Comparison of ENCODE assay signal across 9 cellular contexts in genomic region chr22:23837911-23838685, GRCh38. TPM values are rescaled to one million over a fixed set of nuclear protein-coding genes. Genes with fewer than 3 reads are reported as not detected.
DNase-seq lines count a peak whose midpoint lies in the region; ATAC-seq, FAIRE-seq and TF ChIP-seq lines count a peak whose summit lies in the region.
"Had no signal": no experiment of that assay in that cellular context is flagged by ENCODE, and none has a peak within 500 bp of the region (broad histone marks: within the 10 kb centered on the region; RNA-seq: fewer than 3 reads in every experiment).

No MANE protein-coding gene starts in this region.

- DNase-seq in GM12865 (ENCODE audit: low read depth), result no peak
- no peak for DNase-seq in HFFc6
- no peak for DNase-seq in activated CD4-positive, alpha-beta memory T cell treated with anti-CD3 and anti-CD28 coated beads for 36 hours
- DNase-seq in HepG2 (ENCODE audit: low spot score), result no peak
- no peak for DNase-seq in vagina (ENCODE audit: extremely low spot score in 2 of 2)
- DNase-seq in globus pallidus (ENCODE audit: low spot score), result no peak
- DNase-seq in GM10266 (ENCODE audit: extremely low spot score), result no peak
- DNase-seq in NCI-H524 treated with DMSO at 0.1 percent for 48 hours (lab: John Stamatoyannopoulos, UW), result no peak

- intact Hi-C loops in activated CD4-positive, alpha-beta memory T cell treated with anti-CD3 and anti-CD28 coated beads for 36 hours (cut with micrococcal nuclease), result loop anchor here (1.0 to 2.0 kb wide), 2 partner anchors 57 to 76 kb away; partner anchors contain the start of gene MIF
- intact Hi-C loops in HepG2 (cut with micrococcal nuclease; ENCODE audit: unreplicated experiment) (no loop called here), vagina (cut with DNase I) (loop anchor here (5.0 kb wide), 1 partner anchor 66 kb away; the partner anchor contains the start of gene MMP11)

- peaks cover 4% of the 10 kb centered on the region; the same call in 1 of the 2 replicates for H3K9me3 Mint-ChIP-seq in HFFc6
- no peaks in the 10 kb centered on the region for H3K9me3 Mint-ChIP-seq in activated CD4-positive, alpha-beta memory T cell treated with anti-CD3 and anti-CD28 coated beads for 36 hours

- POLR2A ChIA-PET in activated CD4-positive, alpha-beta memory T cell treated with anti-CD3 and anti-CD28 coated beads for 36 hours (lab: Charles Lee), result interaction anchor here (1.7 to 2.5 kb wide), 2 partner anchors 19 to 52 kb away, joined by 4 to 8 read pairs; partner anchors contain the start of genes SLC2A11 and SMARCB1
- POLR2A ChIA-PET in HepG2 (lab: Yijun Ruan, JAX), result interaction anchor here (0.6 kb wide), 1 partner anchor 42 kb away, joined by 4 read pairs; no protein-coding TSS in a partner anchor

- no peaks in the 10 kb centered on the region for H3K79me2 ChIP-seq in HepG2 (ENCODE audit: insufficient read depth, low read length)

- H3K4me1 Mint-ChIP-seq in HFFc6 (ENCODE audit: low read depth), result peaks cover 22% of the 10 kb centered on the region
- peaks cover 19% of the 10 kb centered on the region for H3K4me1 Mint-ChIP-seq in activated CD4-positive, alpha-beta memory T cell treated with anti-CD3 and anti-CD28 coated beads for 36 hours (ENCODE audit: low read depth)

- no TSS peak for BruUV-seq in HepG2 (replicated peaks; lab: Mats Ljungman, UMichigan)

- H3K9me3 ChIP-seq in HepG2 (ENCODE audit: low read length), result no peaks in the 10 kb centered on the region
- no peaks in the 10 kb centered on the region for H3K9me3 ChIP-seq in vagina

- TF ChIP-seq CTCF in GM12865 (IDR thresholded peaks at IDR 0.05; ENCODE audit: insufficient read depth, low read depth, low read length, missing control alignments), result no peak
- no peak for TF ChIP-seq CTCF in HFFc6 (IDR thresholded peaks at IDR 0.05)
- TF ChIP-seq CTCF in HepG2 (CRISPR knock-in tag; IDR thresholded peaks at IDR 0.05), result no peak
- no peak for TF ChIP-seq CTCF in vagina (IDR thresholded peaks at IDR 0.05)
- no peak for TF ChIP-seq CTCF in GM10266 (IDR thresholded peaks at IDR 0.05; ENCODE audit: control insufficient read depth, insufficient read depth, low read depth, missing control alignments)

- FAIRE-seq in HepG2 (lab: Jason Lieb, UNC), result no peak
- FAIRE-seq: keratinocyte had no signal

- no peak for ATAC-seq in HepG2

- no peak overlapping the region for H2AFZ ChIP-seq in HepG2 (ENCODE audit: low read length)

- H3K4me3 ChIP-seq in GM12865 (ENCODE audit: low read depth, low read length) (peak overlapping the region; percentile 48), HepG2 (replicated peaks in 1 of 3; ENCODE audit: insufficient read depth in 1 of 3, low read depth in 2 of 3, low read length in 3 of 3) (no peak overlapping the region), vagina (peak overlapping the region; percentile 40 to 52)

- H3K4me2 ChIP-seq in HepG2 (ENCODE audit: low read depth, low read length), result no peak overlapping the region

- peaks cover 0 to 2% of the 10 kb centered on the region in 2 experiments; a peak in 1 of 5 replicates for H3K27me3 ChIP-seq in HepG2 (ENCODE audit: control insufficient read depth in 1 of 2, insufficient read depth in 2 of 2, low read length in 2 of 2)
- H3K27me3 ChIP-seq in vagina, result no peaks in the 10 kb centered on the region

- CTCF ChIA-PET in activated CD4-positive, alpha-beta memory T cell treated with anti-CD3 and anti-CD28 coated beads for 36 hours (lab: Charles Lee), result interaction anchor here (1.3 kb wide), 1 partner anchor 12 kb away, joined by 3 read pairs; no protein-coding TSS in a partner anchor
- CTCF ChIA-PET in HepG2 (lab: Yijun Ruan, JAX; ENCODE audit: low intra/inter-chr PET ratio, low total read pairs), result no interaction called here

- 97% methylated on average over 36 of the region's 41 CpGs for WGBS in HepG2 (ENCODE audit: low lambda C conversion rate)

- no peak overlapping the region for H3K9ac ChIP-seq in HepG2 (ENCODE audit: insufficient read depth, low read depth, low read length)

- in situ Hi-C loops in HepG2 (cut with HindIII; ENCODE audit: extremely low pct_ligation_motif_present, low pct_unique_long_range_greater_than_20kb), result loop anchor here (25.0 kb wide), 1 partner anchor 226 kb away; no protein-coding TSS in a partner anchor

- H4K20me1 ChIP-seq in HepG2 (ENCODE audit: insufficient read depth, low read length), result no peaks in the 10 kb centered on the region

- H3K27ac ChIP-seq in HepG2 (ENCODE audit: extremely low read length, insufficient read depth, low read length), result no peak overlapping the region
- H3K27ac ChIP-seq in vagina, result no peak overlapping the region

- H3K27ac Mint-ChIP-seq in HFFc6, result no peak overlapping the region; the same call in 1 of the 2 replicates
- H3K27ac Mint-ChIP-seq in activated CD4-positive, alpha-beta memory T cell treated with anti-CD3 and anti-CD28 coated beads for 36 hours, result no peak overlapping the region

- no peaks in the 10 kb centered on the region for H3K4me1 ChIP-seq in HepG2 (ENCODE audit: insufficient read depth, low read length)
- peaks cover 23% of the 10 kb centered on the region for H3K4me1 ChIP-seq in vagina

- TF ChIP-seq POLR2A in HepG2 (IDR thresholded peaks at IDR 0.05; ENCODE audit: insufficient read depth in 1 of 2, low read depth in 2 of 2, low read length in 2 of 2) (no peak), vagina (IDR thresholded peaks at IDR 0.05) (no peak)

- H3K36me3 Mint-ChIP-seq in HFFc6 (ENCODE audit: low read depth), result peaks cover 12% of the 10 kb centered on the region; the same call in 1 of the 2 replicates
- peaks cover 4% of the 10 kb centered on the region for H3K36me3 Mint-ChIP-seq in activated CD4-positive, alpha-beta memory T cell treated with anti-CD3 and anti-CD28 coated beads for 36 hours

- H3K27me3 Mint-ChIP-seq in HFFc6 (ENCODE audit: insufficient read depth), result peaks cover 26% of the 10 kb centered on the region
- H3K27me3 Mint-ChIP-seq in activated CD4-positive, alpha-beta memory T cell treated with anti-CD3 and anti-CD28 coated beads for 36 hours, result peaks cover 2% of the 10 kb centered on the region

- TF ChIP-seq EP300 in HepG2 (IDR thresholded peaks at IDR 0.05; ENCODE audit: low read depth in 2 of 2, low read length in 2 of 2) (no peak), HepG2 (CRISPR knock-in tag; IDR thresholded peaks at IDR 0.05; ENCODE audit: borderline replicate concordance) (no peak)

- TF ChIP-seq RAD21 in HepG2 (CRISPR knock-in tag; IDR thresholded peaks at IDR 0.05), result no peak

- H3K36me3 ChIP-seq in HepG2 (replicated peaks in 1 of 2; ENCODE audit: control insufficient read depth in 1 of 2, insufficient read depth in 2 of 2, low read length in 2 of 2) (peaks cover 19 to 30% of the 10 kb centered on the region in 2 experiments; a peak in 4 of 5 replicates), vagina (peaks cover 0 to 18% of the 10 kb centered on the region in 2 donors)

- peak overlapping the region; percentile 51 for H3K4me3 Mint-ChIP-seq in HFFc6
- H3K4me3 Mint-ChIP-seq in activated CD4-positive, alpha-beta memory T cell treated with anti-CD3 and anti-CD28 coated beads for 36 hours, result peak overlapping the region; percentile 88

RNA-seq across cellular contexts. Expression of gene DERL3, which starts 0.7 kb away (rescaled TPM):
- total RNA-seq in HFFc6 (2021; fragmentation: NEBNext Ultra II Directional; extraction: Animal tissue kit (Norgen Biotek cat#: 25700)), result under 1 TPM; 0.21 to 0.88 (median 0.40) TPM
- total RNA-seq in activated CD4-positive, alpha-beta memory T cell treated with anti-CD3 and anti-CD28 coated beads for 36 hours, result 1 to 10 TPM; 8.1 to 9.7 TPM
- total RNA-seq in HepG2 (2016; rRNA removed; fragmentation: Illumina TruSeq; extraction: Trizol) (not detected in 2 replicates), vagina (0.25 TPM)
- total RNA-seq in HepG2 (2016; cell fraction: cytosol; rRNA removed; fragmentation: Illumina TruSeq; extraction: Trizol; ENCODE audit: low read depth), result not detected in 2 replicates
- total RNA-seq in HepG2 (2016; cell fraction: insoluble cytoplasmic fraction; rRNA removed; fragmentation: Illumina TruSeq; extraction: Trizol), result not detected in 2 replicates
- not detected in 2 replicates for total RNA-seq in HepG2 (2016; cell fraction: membrane; rRNA removed; fragmentation: Illumina TruSeq; extraction: Trizol)
- not detected in 2 replicates for total RNA-seq in HepG2 (2016; cell fraction: nucleus; rRNA removed; fragmentation: Illumina TruSeq; extraction: Trizol)
- not detected in 2 replicates for polyA plus RNA-seq in HepG2 (2011; rRNA removed)
- not detected in 2 replicates for polyA plus RNA-seq in HepG2 (2011; cell fraction: cytosol; rRNA removed)
- polyA plus RNA-seq in HepG2 (2011; cell fraction: nucleus; rRNA removed), result not detected in 2 replicates
- 0.07 TPM in 1 of 2 replicates, not detected in the other for polyA plus RNA-seq in HepG2 (2012)
- polyA plus RNA-seq in HepG2 (2016; cell fraction: cytosol; fragmentation: Illumina TruSeq; extraction: Trizol; ENCODE audit: low read depth), result not detected in 2 replicates
- not detected in 2 replicates for polyA plus RNA-seq in HepG2 (2016; cell fraction: insoluble cytoplasmic fraction; fragmentation: Illumina TruSeq; extraction: Trizol; ENCODE audit: low read depth)
- polyA plus RNA-seq in HepG2 (2016; cell fraction: membrane; fragmentation: Illumina TruSeq; extraction: Trizol; ENCODE audit: low read depth), result not detected in 2 replicates
- not detected in 2 replicates for polyA plus RNA-seq in HepG2 (2016; cell fraction: nucleus; fragmentation: Illumina TruSeq; extraction: Trizol; ENCODE audit: insufficient read depth, low read depth)
- 1.4 TPM in 1 of 2 replicates, not detected in the other for polyA minus RNA-seq in HepG2 (2011; rRNA and poly(A)+ RNA removed; ENCODE audit: low replicate concordance)
- polyA minus RNA-seq in HepG2 (2011; cell fraction: cytosol; rRNA and poly(A)+ RNA removed), result not detected in 2 replicates
- polyA minus RNA-seq in HepG2 (2011; cell fraction: nucleus; rRNA and poly(A)+ RNA removed), result not detected in 2 replicates

RNA-seq across cellular contexts. Expression of gene SLC2A11, which starts 19.6 kb away (rescaled TPM):
- total RNA-seq in HFFc6 (2021; fragmentation: NEBNext Ultra II Directional; extraction: Animal tissue kit (Norgen Biotek cat#: 25700)), result 10 to 100 TPM in 4 of 6 experiments, 1 to 10 TPM in 2; 8.9 to 13.2 (median 10.5) TPM
- total RNA-seq in activated CD4-positive, alpha-beta memory T cell treated with anti-CD3 and anti-CD28 coated beads for 36 hours, result 1 to 10 TPM; 6.8 to 8.9 TPM
- total RNA-seq in HepG2 (2016; rRNA removed; fragmentation: Illumina TruSeq; extraction: Trizol) (8.9 and 15.2 TPM in 2 replicates), vagina (4.9 TPM)
- total RNA-seq in HepG2 (2016; cell fraction: cytosol; rRNA removed; fragmentation: Illumina TruSeq; extraction: Trizol; ENCODE audit: low read depth), result 9.3 TPM in 2 replicates
- 9.3 and 15.6 TPM in 2 replicates for total RNA-seq in HepG2 (2016; cell fraction: insoluble cytoplasmic fraction; rRNA removed; fragmentation: Illumina TruSeq; extraction: Trizol)
- 18.3 and 19.5 TPM in 2 replicates for total RNA-seq in HepG2 (2016; cell fraction: membrane; rRNA removed; fragmentation: Illumina TruSeq; extraction: Trizol)
- total RNA-seq in HepG2 (2016; cell fraction: nucleus; rRNA removed; fragmentation: Illumina TruSeq; extraction: Trizol), result 16.4 and 16.6 TPM in 2 replicates
- polyA plus RNA-seq in HepG2 (2011; rRNA removed), result 15.4 and 18.6 TPM in 2 replicates
- 16.1 and 19.7 TPM in 2 replicates for polyA plus RNA-seq in HepG2 (2011; cell fraction: cytosol; rRNA removed)
- polyA plus RNA-seq in HepG2 (2011; cell fraction: nucleus; rRNA removed), result 28.4 and 31.3 TPM in 2 replicates
- 11.1 and 17.5 TPM in 2 replicates for polyA plus RNA-seq in HepG2 (2012)
- polyA plus RNA-seq in HepG2 (2016; cell fraction: cytosol; fragmentation: Illumina TruSeq; extraction: Trizol; ENCODE audit: low read depth), result 16.2 and 17.4 TPM in 2 replicates
- polyA plus RNA-seq in HepG2 (2016; cell fraction: insoluble cytoplasmic fraction; fragmentation: Illumina TruSeq; extraction: Trizol; ENCODE audit: low read depth), result 8.6 and 11.3 TPM in 2 replicates
- 16.1 and 17.7 TPM in 2 replicates for polyA plus RNA-seq in HepG2 (2016; cell fraction: membrane; fragmentation: Illumina TruSeq; extraction: Trizol; ENCODE audit: low read depth)
- polyA plus RNA-seq in HepG2 (2016; cell fraction: nucleus; fragmentation: Illumina TruSeq; extraction: Trizol; ENCODE audit: insufficient read depth, low read depth), result 31.8 and 34.3 TPM in 2 replicates
- 11.5 and 32.8 TPM in 2 replicates for polyA minus RNA-seq in HepG2 (2011; rRNA and poly(A)+ RNA removed; ENCODE audit: low replicate concordance)
- polyA minus RNA-seq in HepG2 (2011; cell fraction: cytosol; rRNA and poly(A)+ RNA removed), result 4.7 and 5.8 TPM in 2 replicates
- polyA minus RNA-seq in HepG2 (2011; cell fraction: nucleus; rRNA and poly(A)+ RNA removed), result 21.2 and 32.8 TPM in 2 replicates

RNA-seq across cellular contexts. Expression of gene SMARCB1, which starts 51.3 kb away (rescaled TPM):
- total RNA-seq in HFFc6 (2021; fragmentation: NEBNext Ultra II Directional; extraction: Animal tissue kit (Norgen Biotek cat#: 25700)), result 100 to 1,000 TPM in 1 of 6 experiments, 10 to 100 TPM in 5; 91.5 to 101 (median 97.3) TPM
- 10 to 100 TPM; 71.3 to 72.5 TPM for total RNA-seq in activated CD4-positive, alpha-beta memory T cell treated with anti-CD3 and anti-CD28 coated beads for 36 hours
- 74.0 and 75.8 TPM in 2 replicates for total RNA-seq in HepG2 (2016; rRNA removed; fragmentation: Illumina TruSeq; extraction: Trizol)
- 49.5 and 56.5 TPM in 2 replicates for total RNA-seq in HepG2 (2016; cell fraction: cytosol; rRNA removed; fragmentation: Illumina TruSeq; extraction: Trizol; ENCODE audit: low read depth)
- 57.1 and 69.6 TPM in 2 replicates for total RNA-seq in HepG2 (2016; cell fraction: insoluble cytoplasmic fraction; rRNA removed; fragmentation: Illumina TruSeq; extraction: Trizol)
- total RNA-seq in HepG2 (2016; cell fraction: membrane; rRNA removed; fragmentation: Illumina TruSeq; extraction: Trizol), result 60.2 and 66.9 TPM in 2 replicates
- total RNA-seq in HepG2 (2016; cell fraction: nucleus; rRNA removed; fragmentation: Illumina TruSeq; extraction: Trizol), result 33.7 and 37.0 TPM in 2 replicates
- 150 and 166 TPM in 2 replicates for polyA plus RNA-seq in HepG2 (2011; rRNA removed)
- polyA plus RNA-seq in HepG2 (2011; cell fraction: cytosol; rRNA removed), result 110 and 129 TPM in 2 replicates
- 88.0 and 96.6 TPM in 2 replicates for polyA plus RNA-seq in HepG2 (2011; cell fraction: nucleus; rRNA removed)
- 99.4 and 113 TPM in 2 replicates for polyA plus RNA-seq in HepG2 (2012)
- polyA plus RNA-seq in HepG2 (2016; cell fraction: cytosol; fragmentation: Illumina TruSeq; extraction: Trizol; ENCODE audit: low read depth), result 78.3 and 90.9 TPM in 2 replicates
- polyA plus RNA-seq in HepG2 (2016; cell fraction: insoluble cytoplasmic fraction; fragmentation: Illumina TruSeq; extraction: Trizol; ENCODE audit: low read depth), result 127 and 143 TPM in 2 replicates
- polyA plus RNA-seq in HepG2 (2016; cell fraction: membrane; fragmentation: Illumina TruSeq; extraction: Trizol; ENCODE audit: low read depth), result 82.2 and 92.9 TPM in 2 replicates
- 92.2 and 94.0 TPM in 2 replicates for polyA plus RNA-seq in HepG2 (2016; cell fraction: nucleus; fragmentation: Illumina TruSeq; extraction: Trizol; ENCODE audit: insufficient read depth, low read depth)
- polyA minus RNA-seq in HepG2 (2011; rRNA and poly(A)+ RNA removed; ENCODE audit: low replicate concordance), result 77.2 and 97.6 TPM in 2 replicates
- 35.3 and 48.0 TPM in 2 replicates for polyA minus RNA-seq in HepG2 (2011; cell fraction: cytosol; rRNA and poly(A)+ RNA removed)
- 55.2 and 55.9 TPM in 2 replicates for polyA minus RNA-seq in HepG2 (2011; cell fraction: nucleus; rRNA and poly(A)+ RNA removed)
- total RNA-seq in vagina, result 147 TPM

RNA-seq across cellular contexts. Expression of gene MIF, which starts 56.1 kb away (rescaled TPM):
- total RNA-seq in HFFc6 (2021; fragmentation: NEBNext Ultra II Directional; extraction: Animal tissue kit (Norgen Biotek cat#: 25700)), result 100 to 1,000 TPM; 625 to 741 (median 699) TPM
- total RNA-seq in activated CD4-positive, alpha-beta memory T cell treated with anti-CD3 and anti-CD28 coated beads for 36 hours, result 1,000 to 10,000 TPM; 1,215 to 1,240 TPM
- total RNA-seq in HepG2 (2016; rRNA removed; fragmentation: Illumina TruSeq; extraction: Trizol), result 537 and 634 TPM in 2 replicates
- 570 and 829 TPM in 2 replicates for total RNA-seq in HepG2 (2016; cell fraction: cytosol; rRNA removed; fragmentation: Illumina TruSeq; extraction: Trizol; ENCODE audit: low read depth)
- 593 and 629 TPM in 2 replicates for total RNA-seq in HepG2 (2016; cell fraction: insoluble cytoplasmic fraction; rRNA removed; fragmentation: Illumina TruSeq; extraction: Trizol)
- total RNA-seq in HepG2 (2016; cell fraction: membrane; rRNA removed; fragmentation: Illumina TruSeq; extraction: Trizol), result 414 and 621 TPM in 2 replicates
- 204 and 221 TPM in 2 replicates for total RNA-seq in HepG2 (2016; cell fraction: nucleus; rRNA removed; fragmentation: Illumina TruSeq; extraction: Trizol)
- polyA plus RNA-seq in HepG2 (2011; rRNA removed), result 675 and 735 TPM in 2 replicates
- 339 and 935 TPM in 2 replicates for polyA plus RNA-seq in HepG2 (2011; cell fraction: cytosol; rRNA removed)
- 393 and 522 TPM in 2 replicates for polyA plus RNA-seq in HepG2 (2011; cell fraction: nucleus; rRNA removed)
- 517 and 606 TPM in 2 replicates for polyA plus RNA-seq in HepG2 (2012)
- polyA plus RNA-seq in HepG2 (2016; cell fraction: cytosol; fragmentation: Illumina TruSeq; extraction: Trizol; ENCODE audit: low read depth), result 534 and 721 TPM in 2 replicates
- polyA plus RNA-seq in HepG2 (2016; cell fraction: insoluble cytoplasmic fraction; fragmentation: Illumina TruSeq; extraction: Trizol; ENCODE audit: low read depth), result 399 and 403 TPM in 2 replicates
- polyA plus RNA-seq in HepG2 (2016; cell fraction: membrane; fragmentation: Illumina TruSeq; extraction: Trizol; ENCODE audit: low read depth), result 347 and 448 TPM in 2 replicates
- 271 and 272 TPM in 2 replicates for polyA plus RNA-seq in HepG2 (2016; cell fraction: nucleus; fragmentation: Illumina TruSeq; extraction: Trizol; ENCODE audit: insufficient read depth, low read depth)
- polyA minus RNA-seq in HepG2 (2011; rRNA and poly(A)+ RNA removed; ENCODE audit: low replicate concordance), result 92.9 and 418 TPM in 2 replicates
- polyA minus RNA-seq in HepG2 (2011; cell fraction: cytosol; rRNA and poly(A)+ RNA removed), result 359 and 483 TPM in 2 replicates
- 37.5 and 61.4 TPM in 2 replicates for polyA minus RNA-seq in HepG2 (2011; cell fraction: nucleus; rRNA and poly(A)+ RNA removed)
- total RNA-seq in vagina, result 638 TPM

Comparison
In these comparisons a context has a peak if more than half of its experiments do, and no peak if none do; other contexts are left out.
1. H3K4me3 ChIP-seq: peak in GM12865 (single experiment) and vagina (2 of 2); none in HepG2 (0 of 3).